ENCODE assay signal across 9 cellular contexts in the genomic region with DNA sequence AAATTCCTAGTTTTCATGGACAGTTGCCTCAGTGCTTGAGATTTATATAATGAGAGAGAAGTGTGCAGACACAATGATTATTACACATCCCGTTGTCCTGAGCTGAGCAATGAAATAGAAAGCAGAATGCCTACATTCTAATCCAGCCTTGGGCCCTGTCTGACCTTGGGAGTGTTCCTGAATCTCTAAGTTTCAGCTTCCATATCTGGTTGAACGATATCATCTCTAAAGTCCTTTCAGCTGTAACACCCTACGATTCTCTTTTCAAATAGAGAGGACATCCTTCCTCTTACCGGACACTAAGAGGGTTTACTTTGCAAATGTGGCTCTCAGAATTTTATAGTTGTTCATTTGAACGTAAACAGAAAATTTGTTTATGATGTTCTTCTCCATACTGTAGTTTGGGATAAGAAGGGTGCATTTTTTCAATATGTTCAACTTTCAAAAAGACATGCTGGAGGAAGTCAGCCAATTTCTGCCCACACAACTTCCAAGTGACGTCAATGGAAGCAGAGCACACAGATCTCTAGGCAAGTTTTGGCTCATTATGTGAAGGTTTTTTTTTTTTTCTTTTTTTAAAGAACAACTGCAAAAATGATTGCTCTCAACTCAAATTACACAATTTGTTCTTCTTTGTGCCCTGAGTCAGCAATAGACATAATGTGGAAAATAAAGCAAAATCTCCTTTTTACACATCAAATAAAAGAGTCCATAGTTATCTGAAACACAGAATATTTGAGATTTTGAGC. TPM values are rescaled to one million over a fixed set of nuclear protein-coding genes. Genes with fewer than 3 reads are reported as not detected.
A peak's percentile ranks its signal among the peaks of the same experiment; 100 is the strongest.
DNase-seq lines count a peak whose midpoint lies in the region; ATAC-seq and TF ChIP-seq lines count a peak whose summit lies in the region.
"Had no signal": no experiment of that assay in that cellular context is flagged by ENCODE, and none has a peak within 500 bp of the region (broad histone marks: within the 10 kb centered on the region; RNA-seq: fewer than 3 reads in every experiment).

No MANE protein-coding gene starts in this region.

- H3K27ac ChIP-seq in right lobe of liver, result peak overlapping the region; percentile 27 to 65 (median 34)
- no peak overlapping the region for H3K27ac ChIP-seq in WERI-Rb-1

- ATAC-seq in right lobe of liver, result peak; percentile 60 to 70 (median 66)
- ATAC-seq in HG03097 (IDR thresholded peaks at IDR 0.05; ENCODE audit: low FRiP score, unreplicated experiment), result no peak
- no peak for ATAC-seq in HG03095 (IDR thresholded peaks at IDR 0.05; ENCODE audit: unreplicated experiment)
- ATAC-seq: GM12878 had no signal

- DNase-seq in OCI-M1 (lab: John Stamatoyannopoulos, UW) (peak; percentile 48), cardiac fibroblast (ENCODE audit: low read depth in 2 of 2) (peak; percentile 95 to 97), right lobe of liver (peak in 1 of 3 donors; percentile 71), superior temporal gyrus (ENCODE audit: extremely low spot score) (peak; percentile 78), WERI-Rb-1 (no peak)
- DNase-seq: retina had no signal

- WGBS in right lobe of liver (ENCODE audit: insufficient coverage, low coverage, low lambda C conversion rate, missing lambda C conversion rate), result 39% methylated on average over 6 of the region's 6 CpGs

- peaks cover 0 to 20% (median 7%) of the 10 kb centered on the region in 4 donors for H3K4me1 ChIP-seq in right lobe of liver

- H3K4me3 ChIP-seq in cardiac fibroblast (replicated peaks in 1 of 2; ENCODE audit: low read depth in 2 of 2, low read length in 2 of 2) (peak overlapping the region in 1 of 2 donors; percentile 1), right lobe of liver (no peak overlapping the region), WERI-Rb-1 (ENCODE audit: low read depth, low read length) (no peak overlapping the region)
- H3K4me3 ChIP-seq: GM12878 had no signal

- H3K36me3 ChIP-seq in right lobe of liver (no peaks in the 10 kb centered on the region), WERI-Rb-1 (no peaks in the 10 kb centered on the region)

- TF ChIP-seq CTCF in cardiac fibroblast (IDR thresholded peaks at IDR 0.05; ENCODE audit: low read depth, low read length) (no peak), right lobe of liver (IDR thresholded peaks at IDR 0.05) (no peak), WERI-Rb-1 (IDR thresholded peaks at IDR 0.05; ENCODE audit: low read depth, low read length) (no peak)

- no peak for TF ChIP-seq POLR2A in right lobe of liver (IDR thresholded peaks at IDR 0.05)

- no peaks in the 10 kb centered on the region for H3K9me3 ChIP-seq in right lobe of liver
- no peaks in the 10 kb centered on the region for H3K9me3 ChIP-seq in WERI-Rb-1 (ENCODE audit: severe bottlenecking)

- no peaks in the 10 kb centered on the region for H3K27me3 ChIP-seq in right lobe of liver
- no peaks in the 10 kb centered on the region for H3K27me3 ChIP-seq in WERI-Rb-1 (ENCODE audit: insufficient read depth, low read depth, severe bottlenecking)

- intact Hi-C loops in right lobe of liver (cut with DNase I), result no loop called here

RNA-seq across cellular contexts. Expression of gene PDE7B, which starts 50.4 kb away (rescaled TPM):
- 1 to 10 TPM; 1.1 to 5.1 (median 1.9) TPM for total RNA-seq in right lobe of liver
- total RNA-seq: GM12878 had no signal

Comparison
In these comparisons a context has a peak if more than half of its experiments do, and no peak if none do; other contexts are left out.
1. ATAC-seq: peak in right lobe of liver (4 of 4); none in HG03097 (single experiment) and HG03095 (single experiment).